8 cellular contexts compared by ENCODE assay signal in the genomic region with DNA sequence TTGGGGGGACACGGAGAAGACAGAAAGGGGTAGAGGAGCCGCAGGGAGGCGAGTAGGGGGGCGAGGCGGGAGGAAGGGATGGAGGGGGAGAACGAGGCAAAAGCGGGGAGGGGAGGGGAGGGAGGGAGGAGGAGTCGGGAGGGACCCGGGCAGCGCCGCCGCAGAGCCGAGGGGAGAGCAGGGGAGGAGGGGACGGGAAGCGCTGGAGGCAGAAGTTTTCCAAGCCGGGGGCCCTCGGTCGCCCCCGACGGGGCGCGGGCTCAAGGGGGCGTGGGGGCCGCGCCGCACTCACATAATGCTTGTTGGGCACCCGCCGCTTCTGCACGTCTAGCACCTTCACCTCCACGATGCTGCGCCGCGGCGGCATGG. TPM values are rescaled to one million over a fixed set of nuclear protein-coding genes. Genes with fewer than 3 reads are reported as not detected.
DNase-seq lines count a peak whose midpoint lies in the region; ATAC-seq and TF ChIP-seq lines count a peak whose summit lies in the region.

No MANE protein-coding gene starts in this region.

- peak overlapping the region; percentile 97 for H3K4me2 ChIP-seq in mammary epithelial cell (ENCODE audit: insufficient read depth, low read depth, low read length)

- intact Hi-C loops in mammary epithelial cell (cut with micrococcal nuclease), result loop anchor here (5.0 kb wide), 6 partner anchors 72 to 347 kb away; a partner anchor contains a TSS

- peak overlapping the region; percentile 62 for H3K27ac ChIP-seq in mammary epithelial cell (ENCODE audit: insufficient read depth, low read depth, low read length)
- peak overlapping the region; percentile 82 for H3K27ac ChIP-seq in layer of hippocampus (ENCODE audit: low read depth, low read length)
- H3K27ac ChIP-seq in stomach smooth muscle (ENCODE audit: low read length), result peak overlapping the region; percentile 88

- no CpG with 5 or more reads among the region's 34 CpGs for WGBS in mammary epithelial cell (ENCODE audit: low coverage, missing lambda C conversion rate)

- H3K9me3 ChIP-seq in mammary epithelial cell (replicated peaks; ENCODE audit: insufficient read depth, low read length) (no peaks in the 10 kb centered on the region), stomach smooth muscle (ENCODE audit: control insufficient read depth in 2 of 2, low read length in 2 of 2) (no peaks in the 10 kb centered on the region)

- no peak for TF ChIP-seq CTCF in mammary epithelial cell (conservative IDR thresholded peaks at IDR 0.05 in 1 of 2, IDR thresholded peaks at IDR 0.05 in 1 of 2; ENCODE audit: extremely low read depth in 1 of 2, insufficient read depth in 1 of 2, low read depth in 1 of 2, low read length in 2 of 2)

- dilution Hi-C loops in mammary epithelial cell (cut with HindIII; ENCODE audit: low sequenced_read_pairs), result no loop called here

- H3K36me3 ChIP-seq in mammary epithelial cell (ENCODE audit: insufficient read depth, low read length) (no peaks in the 10 kb centered on the region), stomach smooth muscle (ENCODE audit: control insufficient read depth in 2 of 2, insufficient read depth in 2 of 2, low read length in 2 of 2) (peaks cover 0 to 2% of the 10 kb centered on the region in 2 donors)

- H3K4me1 ChIP-seq in mammary epithelial cell (ENCODE audit: insufficient read depth, low read length) (peaks cover 21% of the 10 kb centered on the region), stomach smooth muscle (ENCODE audit: control insufficient read depth, insufficient read depth, low read length) (peaks cover 50% of the 10 kb centered on the region)

- H3K79me2 ChIP-seq in mammary epithelial cell (ENCODE audit: insufficient read depth, low read length), result peaks cover 14% of the 10 kb centered on the region

- CTCF ChIA-PET in mammary epithelial cell (lab: Charles Lee; ENCODE audit: low non-redundant PET), result no interaction called here

- H3K27me3 ChIP-seq in mammary epithelial cell (ENCODE audit: insufficient read depth, low read length) (no peaks in the 10 kb centered on the region), layer of hippocampus (ENCODE audit: control insufficient read depth, insufficient read depth, low read length) (no peaks in the 10 kb centered on the region), stomach smooth muscle (ENCODE audit: control insufficient read depth in 1 of 2, insufficient read depth in 2 of 2, low read length in 2 of 2) (no peaks in the 10 kb centered on the region)

- peak overlapping the region; percentile 90 for H2AFZ ChIP-seq in mammary epithelial cell (ENCODE audit: low read depth, low read length)

- DNase-seq in ELR (ENCODE audit: low read depth), result peak; percentile 41
- DNase-seq in LoVo (ENCODE audit: low spot score), result peak; percentile 22
- peak; percentile 16 for DNase-seq in mammary epithelial cell
- DNase-seq in putamen (ENCODE audit: low spot score), result no peak

- in situ Hi-C loops in mammary epithelial cell (cut with MboI; ENCODE audit: low sequenced_read_pairs in 2 of 2), result no loop called here

- ATAC-seq in HG02571 (IDR thresholded peaks at IDR 0.05; ENCODE audit: unreplicated experiment) (no peak), GM21717 (IDR thresholded peaks at IDR 0.05; ENCODE audit: unreplicated experiment) (no peak)

- H3K9ac ChIP-seq in mammary epithelial cell (ENCODE audit: insufficient read depth, low read length), result peak overlapping the region; percentile 65
- H3K9ac ChIP-seq in stomach smooth muscle (ENCODE audit: low read length in 2 of 2), result peak overlapping the region; percentile 72 to 85

- no peaks in the 10 kb centered on the region for H4K20me1 ChIP-seq in mammary epithelial cell (ENCODE audit: insufficient read depth, low read length)

- H3K4me3 ChIP-seq in mammary epithelial cell (replicated peaks in 1 of 3; ENCODE audit: insufficient read depth in 1 of 3, low read depth in 2 of 3, low read length in 3 of 3) (peak overlapping the region; percentile 68 to 83 (median 76)), stomach smooth muscle (ENCODE audit: low read length in 2 of 2) (peak overlapping the region; percentile 86 to 94)

- BruUV-seq in mammary epithelial cell (replicated peaks; lab: Mats Ljungman, UMichigan), result no TSS peak

RNA-seq across cellular contexts. Expression of a gene that starts 0.4 kb away (rescaled TPM):
- 10 to 100 TPM; 19.2 to 25.1 TPM for total RNA-seq in mammary epithelial cell
- 14.1 TPM for polyA plus RNA-seq in mammary epithelial cell
- 33.7 TPM for polyA minus RNA-seq in mammary epithelial cell
